In genomic region chr7:104064969-104065387, GRCh38 we compare ENCODE assay signal across 33 cellular contexts.
DNase-seq lines count a peak whose midpoint lies in the region; ATAC-seq, FAIRE-seq and TF ChIP-seq lines count a peak whose summit lies in the region.
"Had no signal": no experiment of that assay in that cellular context is flagged by ENCODE, and none has a peak within 500 bp of the region (broad histone marks: within the 10 kb centered on the region; RNA-seq: fewer than 3 reads in every experiment).

No MANE protein-coding gene starts in this region.

- peaks cover 30% of the 10 kb centered on the region for H3K9me3 Mint-ChIP-seq in Caco-2 (ENCODE audit: unreplicated experiment)

- TF ChIP-seq POLR2A in HepG2 (IDR thresholded peaks at IDR 0.05; ENCODE audit: insufficient read depth in 1 of 2, low read depth in 2 of 2, low read length in 2 of 2): no peak

- H3K4me3 ChIP-seq in Caco-2 (ENCODE audit: low read depth, low read length): no peak overlapping the region
- no peak overlapping the region for H3K4me3 ChIP-seq in KMS-11 (IDR thresholded peaks at IDR 0.05; ENCODE audit: insufficient read depth, low read depth, low read length)
- peak overlapping the region in 2 of 3 experiments; percentile 40 to 46; a peak in 3 of 6 replicates for H3K4me3 ChIP-seq in HepG2 (replicated peaks in 1 of 3; ENCODE audit: insufficient read depth in 1 of 3, low read depth in 2 of 3, low read length in 3 of 3)
- no peak overlapping the region for H3K4me3 ChIP-seq in pancreas
- H3K4me3 ChIP-seq: A549; BLaER1; BLaER1 treated with 17β-estradiol and CSF1 and Interleukin-3, amounts not matched to agents 10 nM and 100 nM had no signal

- no peaks in the 10 kb centered on the region for H3K27me3 Mint-ChIP-seq in Caco-2 (ENCODE audit: insufficient read depth, unreplicated experiment)
- H3K27me3 Mint-ChIP-seq: CD4-positive, CD25-positive, alpha-beta regulatory T cell had no signal

- peak overlapping the region; percentile 59 for H3K27ac Mint-ChIP-seq in Caco-2 (ENCODE audit: unreplicated experiment)
- H3K27ac Mint-ChIP-seq: B cell; CD14-positive monocyte; CD4-positive, alpha-beta memory T cell; CD4-positive, alpha-beta T cell; CD4-positive, CD25-positive, alpha-beta regulatory T cell; CD8-positive, alpha-beta memory T cell; CD8-positive, alpha-beta T cell had no signal

- H3K4me1 ChIP-seq in Caco-2 (peaks cover 38% of the 10 kb centered on the region), KMS-11 (ENCODE audit: low read depth, poor library complexity, severe bottlenecking) (peaks cover 22% of the 10 kb centered on the region), HepG2 (ENCODE audit: insufficient read depth, low read length) (peaks cover 69% of the 10 kb centered on the region), pancreas (peaks cover 0 to 13% (median 12%) of the 10 kb centered on the region in 3 donors)
- H3K4me1 ChIP-seq: A549; BE2C; BLaER1; BLaER1 treated with 17β-estradiol and CSF1 and Interleukin-3, amounts not matched to agents 10 nM and 100 nM had no signal

- H3K4me1 Mint-ChIP-seq in Caco-2 (ENCODE audit: low read depth, unreplicated experiment): no peaks in the 10 kb centered on the region
- H3K4me1 Mint-ChIP-seq: B cell; CD14-positive monocyte; CD4-positive, alpha-beta memory T cell; CD4-positive, CD25-positive, alpha-beta regulatory T cell; CD8-positive, alpha-beta memory T cell had no signal

- ATAC-seq in HepG2: peak; percentile 97
- ATAC-seq in pancreas: no peak
- ATAC-seq: A549; CD8-positive, alpha-beta T cell had no signal

- H3K9ac ChIP-seq in KMS-11: no peak overlapping the region
- H3K9ac ChIP-seq in HepG2 (ENCODE audit: insufficient read depth, low read depth, low read length): peak overlapping the region; percentile 61
- H3K9ac ChIP-seq: BLaER1; BLaER1 treated with 17β-estradiol and CSF1 and Interleukin-3, amounts not matched to agents 10 nM and 100 nM had no signal

- BruUV-seq in Caco-2 (replicated peaks; lab: Mats Ljungman, UMichigan) (no TSS peak), HepG2 (replicated peaks; lab: Mats Ljungman, UMichigan) (no TSS peak)

- H2AFZ ChIP-seq in KMS-11 (ENCODE audit: low read depth): no peak overlapping the region
- no peak overlapping the region for H2AFZ ChIP-seq in HepG2 (ENCODE audit: low read length)

- H3K4me2 ChIP-seq in KMS-11: peak overlapping the region; percentile 38; the same call in 1 of the 2 replicates
- peak overlapping the region; percentile 78 for H3K4me2 ChIP-seq in HepG2 (ENCODE audit: low read depth, low read length)
- H3K4me2 ChIP-seq: A549; BLaER1; BLaER1 treated with 17β-estradiol and CSF1 and Interleukin-3, amounts not matched to agents 10 nM and 100 nM had no signal

- H3K79me2 ChIP-seq in KMS-11 (ENCODE audit: insufficient read depth, low read depth) (no peaks in the 10 kb centered on the region), HepG2 (ENCODE audit: insufficient read depth, low read length) (no peaks in the 10 kb centered on the region)

- H3K27me3 ChIP-seq in Caco-2 (replicated peaks; ENCODE audit: control insufficient read depth, insufficient read depth, low read length) (no peaks in the 10 kb centered on the region), KMS-11 (ENCODE audit: insufficient read depth, low read depth) (no peaks in the 10 kb centered on the region), HepG2 (ENCODE audit: control insufficient read depth in 1 of 2, insufficient read depth in 2 of 2, low read length in 2 of 2) (no peaks in the 10 kb centered on the region), pancreas (no peaks in the 10 kb centered on the region)
- H3K27me3 ChIP-seq: BE2C; BLaER1; BLaER1 treated with 17β-estradiol and CSF1 and Interleukin-3, amounts not matched to agents 10 nM and 100 nM had no signal

- WGBS in HepG2 (ENCODE audit: low lambda C conversion rate): 0% methylated on average over 1 of the region's 1 CpG
- WGBS in pancreas, 2 donors: 5 to 11% methylated on average over 1 of the region's 1 CpG

- TF ChIP-seq CTCF in Caco-2 (IDR thresholded peaks at IDR 0.05; ENCODE audit: insufficient read depth in 1 of 2, low read depth in 1 of 2, low read length in 1 of 2, severe bottlenecking in 1 of 2, unreplicated experiment in 1 of 2) (no peak), KMS-11 (conservative IDR thresholded peaks at IDR 0.05; ENCODE audit: low read depth, low read length) (no peak), HepG2 (CRISPR knock-in tag; IDR thresholded peaks at IDR 0.05) (no peak), pancreas (IDR thresholded peaks at IDR 0.05) (no peak)

- CTCF ChIA-PET in Caco-2 (lab: Charles Lee) (no interaction called here), HepG2 (lab: Yijun Ruan, JAX; ENCODE audit: low intra/inter-chr PET ratio, low total read pairs) (no interaction called here)

- in situ Hi-C loops in HepG2 (cut with HindIII; ENCODE audit: extremely low pct_ligation_motif_present, low pct_unique_long_range_greater_than_20kb): no loop called here

- TF ChIP-seq RAD21 in HepG2 (CRISPR knock-in tag; IDR thresholded peaks at IDR 0.05): no peak

- POLR2A ChIA-PET in Caco-2 (lab: Charles Lee): no interaction called here
- POLR2A ChIA-PET in HepG2 (lab: Yijun Ruan, JAX): interaction anchor here (0.8 to 1.3 kb wide), 2 partner anchors 28 to 40 kb away, joined by 4 to 9 read pairs; no protein-coding TSS in a partner anchor

- DNase-seq in Caco-2 (peak in 1 of 2 experiments; percentile 55), HepG2 (ENCODE audit: low spot score) (peak; percentile 96), activated T-cell treated with anti-CD3 and anti-CD28 coated beads for 4 hours (no peak), pancreas (no peak), NCI-H2081 (lab: John Stamatoyannopoulos, UW) (no peak)
- DNase-seq: 8988T; ACHN; AML-193; BE2C; C1 segment of cervical spinal cord; Calu3; CD4-positive, alpha-beta memory T cell; CD4-positive, alpha-beta T cell; CD4-positive, CD25-positive, alpha-beta regulatory T cell; CD8-positive, alpha-beta memory T cell; CD8-positive, alpha-beta T cell; COR-L47; DMS153; DMS53; DMS79; DMS79 treated with DMSO at 0.1 percent for 48 hours; DND-41; EL had no signal

- no peaks in the 10 kb centered on the region for H3K36me3 ChIP-seq in Caco-2 (ENCODE audit: control insufficient read depth, insufficient read depth, low read length)
- H3K36me3 ChIP-seq in KMS-11 (ENCODE audit: insufficient read depth): no peaks in the 10 kb centered on the region
- H3K36me3 ChIP-seq in HepG2 (replicated peaks in 1 of 2; ENCODE audit: control insufficient read depth in 1 of 2, insufficient read depth in 2 of 2, low read length in 2 of 2): no peaks in the 10 kb centered on the region
- H3K36me3 ChIP-seq in pancreas: no peaks in the 10 kb centered on the region
- H3K36me3 ChIP-seq: BE2C; BLaER1; BLaER1 treated with 17β-estradiol and CSF1 and Interleukin-3, amounts not matched to agents 10 nM and 100 nM had no signal

- H3K27ac ChIP-seq in KMS-11 (no peak overlapping the region), HepG2 (ENCODE audit: extremely low read length, insufficient read depth, low read length) (peak overlapping the region; percentile 76), pancreas (no peak overlapping the region)
- H3K27ac ChIP-seq: 22Rv1; A549; BLaER1; BLaER1 treated with 17β-estradiol and CSF1 and Interleukin-3, amounts not matched to agents 10 nM and 100 nM; C4-2B had no signal

- peaks cover 7% of the 10 kb centered on the region for H3K36me3 Mint-ChIP-seq in Caco-2 (ENCODE audit: insufficient read depth, unreplicated experiment)
- H3K36me3 Mint-ChIP-seq: CD14-positive monocyte; CD4-positive, alpha-beta memory T cell; CD4-positive, CD25-positive, alpha-beta regulatory T cell; CD8-positive, alpha-beta memory T cell; CD8-positive, alpha-beta T cell had no signal

- peak; percentile 93 for FAIRE-seq in HepG2 (lab: Jason Lieb, UNC)
- FAIRE-seq in pancreas (lab: Jason Lieb, UNC): no peak
- FAIRE-seq: A204.1, A549, D721Med had no signal

- H3K9me3 ChIP-seq in Caco-2: peaks cover 30% of the 10 kb centered on the region
- H3K9me3 ChIP-seq in HepG2 (ENCODE audit: low read length): peaks cover 21% of the 10 kb centered on the region
- no peaks in the 10 kb centered on the region for H3K9me3 ChIP-seq in pancreas
- H3K9me3 ChIP-seq: A549, BE2C, BLaER1 had no signal

- intact Hi-C loops in Caco-2 (cut with micrococcal nuclease; ENCODE audit: unreplicated experiment) (loop anchor here (1.0 to 10.0 kb wide), 6 partner anchors 24 to 490 kb away; no protein-coding TSS in a partner anchor), HepG2 (cut with micrococcal nuclease; ENCODE audit: unreplicated experiment) (loop anchor here (2.0 to 5.0 kb wide), 2 partner anchors 28 to 73 kb away; no protein-coding TSS in a partner anchor), pancreas (cut with DNase I) (no loop called here)

- peak; percentile 30 to 99; a peak in 3 of 4 replicates for TF ChIP-seq EP300 in HepG2 (IDR thresholded peaks at IDR 0.05; ENCODE audit: low read depth in 2 of 2, low read length in 2 of 2)
- peak; percentile 93 for TF ChIP-seq EP300 in HepG2 (CRISPR knock-in tag; IDR thresholded peaks at IDR 0.05; ENCODE audit: borderline replicate concordance)

- no peaks in the 10 kb centered on the region for H4K20me1 ChIP-seq in KMS-11 (ENCODE audit: insufficient read depth)
- H4K20me1 ChIP-seq in HepG2 (ENCODE audit: insufficient read depth, low read length): no peaks in the 10 kb centered on the region
- H4K20me1 ChIP-seq: BLaER1; BLaER1 treated with 17β-estradiol and CSF1 and Interleukin-3, amounts not matched to agents 10 nM and 100 nM had no signal

- no peak overlapping the region for H3K4me3 Mint-ChIP-seq in Caco-2 (ENCODE audit: unreplicated experiment)
- H3K4me3 Mint-ChIP-seq: B cell; CD14-positive monocyte; CD4-positive, alpha-beta memory T cell; CD4-positive, alpha-beta T cell; CD4-positive, CD25-positive, alpha-beta regulatory T cell; CD8-positive, alpha-beta memory T cell; CD8-positive, alpha-beta T cell had no signal

TF ChIP-seq in HepG2, 621 proteins besides CTCF, POLR2A, EP300 and RAD21 (continues in another document):
- TF ChIP-seq ZFP1 (CRISPR knock-in tag; IDR thresholded peaks at IDR 0.05): 0 out of 2 replicates have a peak, but pooled peaks have one; percentile 38
- TF ChIP-seq KDM4B (CRISPR knock-in tag; IDR thresholded peaks at IDR 0.05): no peak
- TF ChIP-seq MAF1 (CRISPR knock-in tag; IDR thresholded peaks at IDR 0.05; ENCODE audit: borderline replicate concordance): no peak
- no peak for TF ChIP-seq ZNF180 (CRISPR knock-in tag; IDR thresholded peaks at IDR 0.05; ENCODE audit: borderline replicate concordance, low read depth)

Comparison
In these comparisons a context has a peak if more than half of its experiments do, and no peak if none do; other contexts are left out.
1. H3K4me3 ChIP-seq: peak in HepG2 (2 of 3); none in Caco-2 (single experiment), KMS-11 (single experiment) and pancreas (0 of 4).
2. intact Hi-C loops: an anchor here in Caco-2 (1.0 to 10.0 kb wide) and HepG2 (2.0 to 5.0 kb wide); none called in pancreas.